ENCODE assay signal across 18 cellular contexts in genomic region chr13:110293649-110294048, GRCh38. TPM values are rescaled to one million over a fixed set of nuclear protein-coding genes. Genes with fewer than 3 reads are reported as not detected.
DNase-seq lines count a peak whose midpoint lies in the region; ATAC-seq, FAIRE-seq and TF ChIP-seq lines count a peak whose summit lies in the region.
"Had no signal": no experiment of that assay in that cellular context is flagged by ENCODE, and none has a peak within 500 bp of the region (broad histone marks: within the 10 kb centered on the region; RNA-seq: fewer than 3 reads in every experiment).

No MANE protein-coding gene starts in this region.

- no peak overlapping the region for H2BK5ac ChIP-seq in mesendoderm (ENCODE audit: low read length)

- no CpG with 5 or more reads among the region's 3 CpGs for WGBS in mesendoderm (ENCODE audit: extremely low coverage, insufficient coverage, low lambda C conversion rate)

- H3K4me3 ChIP-seq in mesendoderm (ENCODE audit: low read length) (no peak overlapping the region), stomach smooth muscle (ENCODE audit: low read length in 2 of 2) (peak overlapping the region in 1 of 2 donors; percentile 15)
- H3K4me3 ChIP-seq: PC-9 had no signal

- H3K9ac ChIP-seq in mesendoderm (ENCODE audit: low read length) (no peak overlapping the region), stomach smooth muscle (ENCODE audit: low read length in 2 of 2) (no peak overlapping the region)

- H3K4ac ChIP-seq in mesendoderm (ENCODE audit: low read depth, low read length) = no peak overlapping the region

- no peak overlapping the region for H3K23ac ChIP-seq in mesendoderm (ENCODE audit: low read length)

- no peak overlapping the region for H3K27ac ChIP-seq in mesendoderm (ENCODE audit: low read depth, low read length)
- H3K27ac ChIP-seq in stomach smooth muscle (ENCODE audit: low read length) = peak overlapping the region; percentile 89
- H3K27ac ChIP-seq: PC-9 had no signal

- H3K4me2 ChIP-seq in mesendoderm (ENCODE audit: low read length) = no peak overlapping the region
- H3K4me2 ChIP-seq: PC-9 had no signal

- H3K18ac ChIP-seq in mesendoderm (ENCODE audit: low read length) = no peak overlapping the region

- no peak overlapping the region for H4K5ac ChIP-seq in mesendoderm (ENCODE audit: low read length)

- no peaks in the 10 kb centered on the region for H3K27me3 ChIP-seq in mesendoderm (ENCODE audit: insufficient read depth, low read length, poor library complexity)
- H3K27me3 ChIP-seq in stomach smooth muscle (ENCODE audit: control insufficient read depth in 1 of 2, insufficient read depth in 2 of 2, low read length in 2 of 2) = no peaks in the 10 kb centered on the region

- H2BK15ac ChIP-seq in mesendoderm (replicated peaks; ENCODE audit: low read depth) = no peak overlapping the region

- H4K8ac ChIP-seq in mesendoderm (ENCODE audit: low read depth, low read length) = no peak overlapping the region

- no peak overlapping the region for H2BK120ac ChIP-seq in mesendoderm (ENCODE audit: low read depth, low read length)

- peaks cover 10% of the 10 kb centered on the region for H3K4me1 ChIP-seq in mesendoderm (ENCODE audit: control insufficient read depth, low read depth, low read length)
- peaks cover 64% of the 10 kb centered on the region for H3K4me1 ChIP-seq in stomach smooth muscle (ENCODE audit: control insufficient read depth, insufficient read depth, low read length)
- H3K4me1 ChIP-seq: Caco-2 had no signal

- peak; percentile 54 for DNase-seq in dermis blood vessel endothelial cell
- DNase-seq in fibroblast of gingiva (ENCODE audit: low read depth) = peak; percentile 21
- no peak for DNase-seq in mesendoderm
- no peak for DNase-seq in DMS53 treated with DMSO at 0.1 percent for 48 hours (lab: John Stamatoyannopoulos, UW; ENCODE audit: unreplicated experiment)
- no peak for DNase-seq in D721Med (ENCODE audit: insufficient read length, low spot score)
- DNase-seq: Caco-2, DMS79 treated with DMSO at 0.1 percent for 48 hours, Karpas-422, NCI-H1105 treated with DMSO at 0.1 percent for 48 hours, NCI-H187, NCI-H446, PC-9 had no signal

- H3K9me3 ChIP-seq in stomach smooth muscle (ENCODE audit: control insufficient read depth in 2 of 2, low read length in 2 of 2) = no peaks in the 10 kb centered on the region
- H3K9me3 ChIP-seq: Caco-2 had no signal

- H3K79me2 ChIP-seq in mesendoderm (ENCODE audit: control insufficient read depth, insufficient read depth, low read length) = peaks cover 8% of the 10 kb centered on the region

- peaks cover 14% of the 10 kb centered on the region for H3K79me1 ChIP-seq in mesendoderm (ENCODE audit: low read length)

- peak overlapping the region; percentile 60 for H2AK5ac ChIP-seq in mesendoderm (ENCODE audit: low read length)

- H3K36me3 ChIP-seq in mesendoderm (ENCODE audit: control insufficient read depth, insufficient read depth, low read length) (no peaks in the 10 kb centered on the region), stomach smooth muscle (ENCODE audit: control insufficient read depth in 2 of 2, insufficient read depth in 2 of 2, low read length in 2 of 2) (peaks cover 2 to 5% of the 10 kb centered on the region in 2 donors)

- ATAC-seq in GM19455 (IDR thresholded peaks at IDR 0.05; ENCODE audit: unreplicated experiment) (no peak), GM21390 (IDR thresholded peaks at IDR 0.05; ENCODE audit: unreplicated experiment) (no peak)

- FAIRE-seq in D721Med (lab: Jason Lieb, UNC) = no peak
- FAIRE-seq: G401.6, GM12891, H1 had no signal

- no peak overlapping the region for H3K56ac ChIP-seq in mesendoderm (ENCODE audit: low read length)

- no peak for TF ChIP-seq CTCF in D721Med (IDR thresholded peaks at IDR 0.05; ENCODE audit: insufficient read depth, missing control alignments)

RNA-seq across cellular contexts. Expression of gene COL4A1, which starts 13.3 kb away (rescaled TPM):
- total RNA-seq in dermis blood vessel endothelial cell = 1,485 and 1,882 TPM in 2 replicates
- polyA plus RNA-seq in mesendoderm (2013, experiment 1 of 2) = 28.0 TPM
- polyA plus RNA-seq in mesendoderm (2013, experiment 2 of 2) = 29.2 TPM

RNA-seq across cellular contexts. Expression of gene COL4A2, which starts 13.4 kb away (rescaled TPM):
- 1,112 and 1,320 TPM in 2 replicates for total RNA-seq in dermis blood vessel endothelial cell
- 32.1 TPM for polyA plus RNA-seq in mesendoderm (2013, experiment 1 of 2)
- 31.1 TPM for polyA plus RNA-seq in mesendoderm (2013, experiment 2 of 2)

Comparison
In these comparisons a context has a peak if more than half of its experiments do, and no peak if none do; other contexts are left out.
1. DNase-seq: peak in dermis blood vessel endothelial cell (single experiment) and fibroblast of gingiva (single experiment); none in mesendoderm (single experiment), DMS53 treated with DMSO at 0.1 percent for 48 hours (single experiment) and D721Med (single experiment).